2 cellular contexts compared by ENCODE assay signal in genomic region chr16:89793955-89794354, GRCh38.
TF ChIP-seq lines count a peak whose summit lies in the region.

No MANE protein-coding gene starts in this region.

TF ChIP-seq in A549, 52 proteins besides CTCF, POLR2A, EP300 and RAD21:
- TF ChIP-seq MAFK (IDR thresholded peaks at IDR 0.05; ENCODE audit: partially characterized antibody) (peak; percentile 62), JUNB (IDR thresholded peaks at IDR 0.05) (no peak)

TF ChIP-seq in K562, 482 proteins besides CTCF, POLR2A, EP300 and RAD21:
- TF ChIP-seq ZNF3 (CRISPR knock-in tag; IDR thresholded peaks at IDR 0.05) (no peak), ZNF41 (CRISPR knock-in tag; conservative IDR thresholded peaks at IDR 0.05) (no peak), ZNF316 (IDR thresholded peaks at IDR 0.05) (peak; percentile 62)
